8 cellular contexts compared by ENCODE assay signal in genomic region chr7:874036-874749, GRCh38. TPM values are rescaled to one million over a fixed set of nuclear protein-coding genes. Genes with fewer than 3 reads are reported as not detected.
DNase-seq lines count a peak whose midpoint lies in the region; ATAC-seq, FAIRE-seq and TF ChIP-seq lines count a peak whose summit lies in the region.

No MANE protein-coding gene starts in this region.

- WGBS in mesodermal cell (ENCODE audit: insufficient coverage in 2 of 2), 2 experiments, result 72 to 80% methylated on average over 2 to 6 of the region's 9 CpGs

- H3K4me3 Mint-ChIP-seq in stimulated activated naive CD8-positive, alpha-beta T cell treated with anti-CD3 and anti-CD28 coated beads, Interleukin-15, Interleukin-2, amounts not matched to agents 100 ng/mL and 50 ng/mL, for 24 hours, result no peak overlapping the region

- intact Hi-C loops in breast epithelium (cut with DNase I; ENCODE audit: low total_unique reads), result no loop called here

- FAIRE-seq in D721Med (lab: Jason Lieb, UNC), result no peak

- no peaks in the 10 kb centered on the region for H3K36me3 ChIP-seq in breast epithelium
- H3K36me3 ChIP-seq in mesodermal cell (ENCODE audit: control insufficient read depth, insufficient read depth, low read length), result peaks cover 65% of the 10 kb centered on the region

- H3K27me3 Mint-ChIP-seq in stimulated activated naive CD8-positive, alpha-beta T cell treated with anti-CD3 and anti-CD28 coated beads, Interleukin-15, Interleukin-2, amounts not matched to agents 100 ng/mL and 50 ng/mL, for 24 hours, result no peaks in the 10 kb centered on the region

- H3K27ac ChIP-seq in breast epithelium (peak overlapping the region; percentile 64 to 71), mesodermal cell (ENCODE audit: low read depth, low read length, severe bottlenecking) (peak overlapping the region; percentile 94)

- no peak for DNase-seq in stimulated activated naive CD8-positive, alpha-beta T cell treated with anti-CD3 and anti-CD28 coated beads, Interleukin-15, Interleukin-2, amounts not matched to agents 100 U/mL and 50 U/mL, for 24 hours
- DNase-seq in breast epithelium (ENCODE audit: low spot score in 2 of 2), result no peak
- no peak for DNase-seq in cerebellar cortex (ENCODE audit: low spot score)
- no peak for DNase-seq in D721Med (ENCODE audit: insufficient read length, low spot score)
- DNase-seq in NCI-H2081 (lab: John Stamatoyannopoulos, UW), result no peak

- H3K9me3 ChIP-seq in breast epithelium (no peaks in the 10 kb centered on the region), mesodermal cell (ENCODE audit: control insufficient read depth, low read length) (no peaks in the 10 kb centered on the region)

- H3K27ac Mint-ChIP-seq in stimulated activated naive CD8-positive, alpha-beta T cell treated with anti-CD3 and anti-CD28 coated beads, Interleukin-15, Interleukin-2, amounts not matched to agents 100 ng/mL and 50 ng/mL, for 24 hours, result peak overlapping the region; percentile 89

- ATAC-seq in stimulated activated naive CD8-positive, alpha-beta T cell treated with anti-CD3 and anti-CD28 coated beads, Interleukin-15, Interleukin-2, amounts not matched to agents 100 U/mL and 50 U/mL, for 24 hours, result no peak
- ATAC-seq in GM21360 (IDR thresholded peaks at IDR 0.05; ENCODE audit: unreplicated experiment), result no peak

- H3K4me1 Mint-ChIP-seq in stimulated activated naive CD8-positive, alpha-beta T cell treated with anti-CD3 and anti-CD28 coated beads, Interleukin-15, Interleukin-2, amounts not matched to agents 100 ng/mL and 50 ng/mL, for 24 hours (ENCODE audit: low read depth), result peaks cover 27% of the 10 kb centered on the region

- peaks cover 45% of the 10 kb centered on the region for H3K36me3 Mint-ChIP-seq in stimulated activated naive CD8-positive, alpha-beta T cell treated with anti-CD3 and anti-CD28 coated beads, Interleukin-15, Interleukin-2, amounts not matched to agents 100 ng/mL and 50 ng/mL, for 24 hours (ENCODE audit: low read depth)

- H3K4me3 ChIP-seq in breast epithelium (no peak overlapping the region), mesodermal cell (ENCODE audit: extremely low read depth, insufficient read depth, low read length, poor library complexity, severe bottlenecking) (no peak overlapping the region)

- no peaks in the 10 kb centered on the region for H3K9me3 Mint-ChIP-seq in stimulated activated naive CD8-positive, alpha-beta T cell treated with anti-CD3 and anti-CD28 coated beads, Interleukin-15, Interleukin-2, amounts not matched to agents 100 ng/mL and 50 ng/mL, for 24 hours

- H3K4me1 ChIP-seq in breast epithelium (peaks cover 0 to 4% of the 10 kb centered on the region in 2 donors), mesodermal cell (ENCODE audit: control insufficient read depth, insufficient read depth, low read length, poor library complexity, severe bottlenecking) (peaks cover 8% of the 10 kb centered on the region)

- no peak for TF ChIP-seq POLR2A in breast epithelium (IDR thresholded peaks at IDR 0.05)

- TF ChIP-seq CTCF in breast epithelium (IDR thresholded peaks at IDR 0.05) (no peak), D721Med (IDR thresholded peaks at IDR 0.05; ENCODE audit: insufficient read depth, missing control alignments) (no peak)

- no peaks in the 10 kb centered on the region for H3K27me3 ChIP-seq in breast epithelium

RNA-seq across cellular contexts. Expression of gene GET4, which starts 2.2 kb away (rescaled TPM):
- total RNA-seq in breast epithelium, result 10 to 100 TPM; 23.7 to 33.4 (median 29.5) TPM
- 52.1 TPM for polyA plus RNA-seq in mesodermal cell (2013, experiment 1 of 2)
- 32.8 TPM for polyA plus RNA-seq in mesodermal cell (2013, experiment 2 of 2)

RNA-seq across cellular contexts. Expression of gene SUN1, which starts 41.9 kb away (rescaled TPM):
- total RNA-seq in breast epithelium, result 100 to 1,000 TPM; 153 to 189 (median 160) TPM
- polyA plus RNA-seq in mesodermal cell (2013, experiment 1 of 2), result 93.3 TPM
- polyA plus RNA-seq in mesodermal cell (2013, experiment 2 of 2), result 71.3 TPM
